ENCODE assay signal across 18 cellular contexts in genomic region chr2:205930209-205930608, GRCh38.
DNase-seq lines count a peak whose midpoint lies in the region; ATAC-seq and TF ChIP-seq lines count a peak whose summit lies in the region.
"Had no signal": no experiment of that assay in that cellular context is flagged by ENCODE, and none has a peak within 500 bp of the region (broad histone marks: within the 10 kb centered on the region; RNA-seq: fewer than 3 reads in every experiment).

No MANE protein-coding gene starts in this region.

- H3K9me3 ChIP-seq in fibroblast of lung (ENCODE audit: control insufficient read depth, insufficient read depth, low read depth, low read length) = no peaks in the 10 kb centered on the region

- no peak for TF ChIP-seq CTCF in fibroblast of lung (conservative IDR thresholded peaks at IDR 0.05 in 1 of 2, IDR thresholded peaks at IDR 0.05 in 1 of 2; ENCODE audit: low read depth in 1 of 2, low read length in 2 of 2)

- H3K79me2 ChIP-seq in fibroblast of lung (ENCODE audit: control insufficient read depth, insufficient read depth, low read length) (no peaks in the 10 kb centered on the region), mesendoderm (ENCODE audit: control insufficient read depth, insufficient read depth, low read length) (no peaks in the 10 kb centered on the region)

- H3K36me3 ChIP-seq in fibroblast of lung (ENCODE audit: control insufficient read depth, insufficient read depth, low read length) (no peaks in the 10 kb centered on the region), mesendoderm (ENCODE audit: control insufficient read depth, insufficient read depth, low read length) (no peaks in the 10 kb centered on the region)

- no peaks in the 10 kb centered on the region for H3K79me1 ChIP-seq in mesendoderm (ENCODE audit: low read length)

- no peak overlapping the region for H3K56ac ChIP-seq in mesendoderm (ENCODE audit: low read length)

- DNase-seq in left ventricle myocardium superior (no peak), cardiac septum (ENCODE audit: low spot score) (no peak), fibroblast of lung (ENCODE audit: low read depth in 2 of 2) (peak; percentile 43 to 48), mesendoderm (peak; percentile 68), caudate nucleus (lab: John Stamatoyannopoulos, UW) (no peak), NCI-H2107 (lab: John Stamatoyannopoulos, UW) (no peak), T-helper 9 cell (no peak)
- DNase-seq: ACHN; activated CD8-positive, alpha-beta T cell treated with anti-CD3 and anti-CD28 coated beads for 36 hours; anterior cingulate cortex; COR-L47; dorsolateral prefrontal cortex; foreskin keratinocyte; GOT3; kidney; natural killer cell; NCI-H2171 had no signal

- H4K20me1 ChIP-seq in fibroblast of lung (ENCODE audit: control insufficient read depth, extremely low read depth, insufficient read depth, low read length) = no peaks in the 10 kb centered on the region

- H3K18ac ChIP-seq in mesendoderm (ENCODE audit: low read length) = no peak overlapping the region

- H2AFZ ChIP-seq in fibroblast of lung (ENCODE audit: low read length) = no peak overlapping the region

- ATAC-seq in left ventricle myocardium superior (peak; percentile 34), GM19452 (IDR thresholded peaks at IDR 0.05; ENCODE audit: unreplicated experiment) (no peak)
- ATAC-seq: activated CD8-positive, alpha-beta T cell treated with anti-CD3 and anti-CD28 coated beads for 36 hours; foreskin keratinocyte; natural killer cell had no signal

- no peaks in the 10 kb centered on the region for H3K4me1 ChIP-seq in fibroblast of lung (ENCODE audit: control insufficient read depth, extremely low read depth, insufficient read depth, low read length)
- H3K4me1 ChIP-seq in mesendoderm (ENCODE audit: control insufficient read depth, low read depth, low read length) = peaks cover 3% of the 10 kb centered on the region
- H3K4me1 ChIP-seq: foreskin keratinocyte had no signal

- WGBS in mesendoderm (ENCODE audit: extremely low coverage, insufficient coverage, low lambda C conversion rate) = no CpG with 5 or more reads among the region's 4 CpGs

- no peak overlapping the region for H2BK120ac ChIP-seq in mesendoderm (ENCODE audit: low read depth, low read length)

- H2BK15ac ChIP-seq in mesendoderm (replicated peaks; ENCODE audit: low read depth) = no peak overlapping the region

- intact Hi-C loops in left ventricle myocardium superior (cut with micrococcal nuclease) = no loop called here
- intact Hi-C loops in cardiac septum (cut with DNase I) = no loop called here

- H4K8ac ChIP-seq in mesendoderm (ENCODE audit: low read depth, low read length) = no peak overlapping the region

- H3K4me3 ChIP-seq in fibroblast of lung (replicated peaks in 1 of 4; ENCODE audit: control extremely low read depth in 1 of 4, insufficient read depth in 1 of 4, low read depth in 3 of 4, low read length in 4 of 4) (no peak overlapping the region), mesendoderm (ENCODE audit: low read length) (no peak overlapping the region)
- H3K4me3 ChIP-seq: dorsolateral prefrontal cortex had no signal

- no peak overlapping the region for H3K4me2 ChIP-seq in fibroblast of lung (ENCODE audit: extremely low read depth, insufficient read depth, low read length)
- H3K4me2 ChIP-seq in mesendoderm (ENCODE audit: low read length) = no peak overlapping the region

- H3K9ac ChIP-seq in fibroblast of lung (ENCODE audit: insufficient read depth, low read length) (no peak overlapping the region), mesendoderm (ENCODE audit: low read length) (no peak overlapping the region)

- H3K27ac ChIP-seq in fibroblast of lung (ENCODE audit: insufficient read depth, low read length) (no peak overlapping the region), mesendoderm (ENCODE audit: low read depth, low read length) (no peak overlapping the region), caudate nucleus (ENCODE audit: low read depth, low read length) (no peak overlapping the region)
- H3K27ac ChIP-seq: dorsolateral prefrontal cortex, foreskin keratinocyte had no signal

- no peak overlapping the region for H3K4ac ChIP-seq in mesendoderm (ENCODE audit: low read depth, low read length)

- no peak overlapping the region for H2BK5ac ChIP-seq in mesendoderm (ENCODE audit: low read length)

- no peak overlapping the region for H3K23ac ChIP-seq in mesendoderm (ENCODE audit: low read length)

- H3K27me3 ChIP-seq in fibroblast of lung (ENCODE audit: control insufficient read depth, insufficient read depth, low read length) (peaks cover 5% of the 10 kb centered on the region), mesendoderm (ENCODE audit: insufficient read depth, low read length, poor library complexity) (no peaks in the 10 kb centered on the region)

- no peak overlapping the region for H2AK5ac ChIP-seq in mesendoderm (ENCODE audit: low read length)

- H4K5ac ChIP-seq in mesendoderm (ENCODE audit: low read length) = no peak overlapping the region

Comparison
In these comparisons a context has a peak if more than half of its experiments do, and no peak if none do; other contexts are left out.
1. DNase-seq: peak in fibroblast of lung (2 of 2) and mesendoderm (single experiment); none in left ventricle myocardium superior (single experiment), cardiac septum (single experiment), caudate nucleus (0 of 61), NCI-H2107 (single experiment) and T-helper 9 cell (single experiment).